ENCODE assay signal across 33 cellular contexts in the genomic region with DNA sequence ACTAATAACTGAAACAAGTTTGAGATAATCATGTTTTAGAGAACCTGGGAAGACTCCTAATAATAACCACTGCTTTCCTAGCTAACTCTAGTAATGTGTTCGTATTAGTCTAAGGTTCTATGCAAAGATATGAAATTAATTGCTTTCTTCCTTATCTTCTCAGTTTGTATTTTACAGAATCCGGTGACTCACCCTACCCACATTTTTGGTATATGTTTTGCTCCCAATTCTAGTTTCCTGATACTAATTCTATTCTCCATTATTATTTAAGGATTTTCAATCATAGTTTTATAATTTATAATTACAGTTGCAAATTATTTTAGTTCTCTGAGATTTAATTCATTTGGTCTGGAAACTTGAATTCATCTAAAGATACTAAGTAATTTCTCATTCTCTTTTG.
"Had no signal": no experiment of that assay in that cellular context is flagged by ENCODE, and none has a peak within 500 bp of the region (broad histone marks: within the 10 kb centered on the region; RNA-seq: fewer than 3 reads in every experiment).

No MANE protein-coding gene starts in this region.

- H3K4me3 ChIP-seq: MG63 had no signal

- H3K36me3 ChIP-seq: MG63 had no signal

- H3K4me2 ChIP-seq: KMS-11 had no signal

- H3K27ac ChIP-seq: KMS-11 had no signal

- H3K9ac ChIP-seq: KMS-11 had no signal

- H3K27me3 ChIP-seq: MG63 had no signal

- DNase-seq: Karpas-422, Kasumi-1, MG63, MM.1S, MV-4-11, NCI-H1048, NCI-H1092, NCI-H1092 treated with DMSO at 0.1 percent for 48 hours, NCI-H1105, NCI-H1105 treated with DMSO at 0.1 percent for 48 hours, NCI-H1417 treated with DMSO at 0.1 percent for 48 hours, NCI-H1436, NCI-H1436 treated with DMSO at 0.1 percent for 48 hours, NCI-H146, NCI-H1694, NCI-H1694 treated with DMSO at 0.1 percent for 48 hours, NCI-H187, NCI-H187 treated with DMSO at 0.1 percent for 48 hours, NCI-H1930, NCI-H2029, NCI-H2029 treated with DMSO at 0.1 percent for 48 hours, NCI-H2081, NCI-H2081 treated with DMSO at 0.1 percent for 48 hours, NCI-H2107, NCI-H2171, NCI-H2171 treated with DMSO at 0.1 percent for 48 hours, NCI-H2227 treated with DMSO at 0.1 percent for 48 hours, NCI-H226, NCI-H345, NCI-H446, NCI-H446 treated with DMSO at 0.1 percent for 48 hours, NCI-H510A had no signal

- H3K9me3 ChIP-seq: MG63 had no signal
